12 cellular contexts compared by ENCODE assay signal in the genomic region with DNA sequence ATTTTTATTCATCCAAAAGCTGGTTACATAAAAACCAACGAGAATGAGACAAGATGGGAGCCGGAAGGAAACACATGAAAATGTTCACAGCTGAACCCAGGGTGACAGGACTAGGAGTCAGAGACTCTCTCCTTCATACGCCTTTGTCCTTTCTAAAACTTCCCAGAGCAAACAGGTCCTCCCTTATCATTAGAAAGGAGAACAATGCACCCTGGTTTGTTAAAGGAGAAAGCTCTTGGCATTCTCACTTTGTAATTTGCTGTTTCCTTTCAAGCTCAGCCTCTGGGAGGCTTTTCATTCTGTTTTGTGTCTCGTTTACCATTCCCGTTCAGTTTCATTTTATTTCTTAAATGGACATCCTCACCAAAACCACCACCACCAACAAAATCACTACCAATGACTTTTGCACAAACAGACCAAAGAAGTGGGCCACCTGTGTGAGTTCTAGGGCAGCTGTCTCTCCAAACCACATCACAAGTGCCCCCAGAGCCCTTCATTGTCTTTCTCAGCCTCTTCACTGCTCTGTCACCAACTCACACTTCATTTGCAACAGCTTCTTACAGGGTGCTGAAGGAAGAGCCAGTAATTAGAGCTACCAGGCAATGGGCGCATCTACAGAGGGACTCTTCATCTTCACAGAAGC.
DNase-seq lines count a peak whose midpoint lies in the region; ATAC-seq and TF ChIP-seq lines count a peak whose summit lies in the region.
"Had no signal": no experiment of that assay in that cellular context is flagged by ENCODE, and none has a peak within 500 bp of the region (broad histone marks: within the 10 kb centered on the region; RNA-seq: fewer than 3 reads in every experiment).

No MANE protein-coding gene starts in this region.

- peaks cover 11% of the 10 kb centered on the region for H3K27me3 Mint-ChIP-seq in glutamatergic neuron (ENCODE audit: unreplicated experiment)

- no peak overlapping the region for H3K4me3 ChIP-seq in suprapubic skin
- H3K4me3 ChIP-seq: ascending aorta, skin epidermis had no signal

- no peak for TF ChIP-seq EP300 in suprapubic skin (IDR thresholded peaks at IDR 0.05)

- peaks cover 18% of the 10 kb centered on the region for H3K9me3 Mint-ChIP-seq in glutamatergic neuron (ENCODE audit: unreplicated experiment)

- peak overlapping the region; percentile 35 for H3K4me3 Mint-ChIP-seq in glutamatergic neuron (ENCODE audit: unreplicated experiment)

- H3K4me1 ChIP-seq in suprapubic skin, result peaks cover 27% of the 10 kb centered on the region
- H3K4me1 ChIP-seq: BE2C had no signal

- ATAC-seq in HG02571 (IDR thresholded peaks at IDR 0.05; ENCODE audit: unreplicated experiment), result no peak

- no peaks in the 10 kb centered on the region for H3K36me3 ChIP-seq in suprapubic skin
- H3K36me3 ChIP-seq: ascending aorta, BE2C had no signal

- no peaks in the 10 kb centered on the region for H3K27me3 ChIP-seq in suprapubic skin
- H3K27me3 ChIP-seq: ascending aorta, BE2C had no signal

- no peak for TF ChIP-seq POLR2A in suprapubic skin (IDR thresholded peaks at IDR 0.05)

- H3K9me3 ChIP-seq in suprapubic skin, result no peaks in the 10 kb centered on the region
- H3K9me3 ChIP-seq: ascending aorta, BE2C had no signal

- peak overlapping the region; percentile 25 for H3K27ac Mint-ChIP-seq in glutamatergic neuron (ENCODE audit: unreplicated experiment)

- no peak for TF ChIP-seq CTCF in VCaP (conservative IDR thresholded peaks at IDR 0.05)
- TF ChIP-seq CTCF in glutamatergic neuron (IDR thresholded peaks at IDR 0.05; ENCODE audit: partially characterized antibody, unreplicated experiment), result no peak
- TF ChIP-seq CTCF in suprapubic skin (IDR thresholded peaks at IDR 0.05), result no peak

- peaks cover 55% of the 10 kb centered on the region for H3K4me1 Mint-ChIP-seq in glutamatergic neuron (ENCODE audit: low read depth, unreplicated experiment)

- H3K36me3 Mint-ChIP-seq in glutamatergic neuron (ENCODE audit: unreplicated experiment), result no peaks in the 10 kb centered on the region

- H3K27ac ChIP-seq in VCaP, result peak overlapping the region; percentile 94
- H3K27ac ChIP-seq in suprapubic skin, result peak overlapping the region; percentile 0

- WGBS in suprapubic skin, result 66% methylated on average over 6 of the region's 6 CpGs

- peak; percentile 57 for DNase-seq in activated effector memory CD4-positive, alpha-beta T cell treated with anti-CD3 and anti-CD28 coated beads, Interleukin-2, amount 50 U/mL, for 16 hours
- DNase-seq in activated effector memory CD4-positive, alpha-beta T cell treated with Interleukin-2 at 50 U/mL for 16 hours, result no peak
- no peak for DNase-seq in glutamatergic neuron
- no peak for DNase-seq in suprapubic skin (ENCODE audit: low spot score in 2 of 2)
- DNase-seq in putamen (ENCODE audit: low spot score), result no peak
- no peak for DNase-seq in midbrain (lab: John Stamatoyannopoulos, UW)
- DNase-seq: BE2C; stimulated activated CD8-positive, alpha-beta memory T cell treated with anti-CD3 and anti-CD28 coated beads, Interleukin-4, amount 100 ng/mL, for 48 hours had no signal
